ENCODE assay signal across 16 cellular contexts in the genomic region with DNA sequence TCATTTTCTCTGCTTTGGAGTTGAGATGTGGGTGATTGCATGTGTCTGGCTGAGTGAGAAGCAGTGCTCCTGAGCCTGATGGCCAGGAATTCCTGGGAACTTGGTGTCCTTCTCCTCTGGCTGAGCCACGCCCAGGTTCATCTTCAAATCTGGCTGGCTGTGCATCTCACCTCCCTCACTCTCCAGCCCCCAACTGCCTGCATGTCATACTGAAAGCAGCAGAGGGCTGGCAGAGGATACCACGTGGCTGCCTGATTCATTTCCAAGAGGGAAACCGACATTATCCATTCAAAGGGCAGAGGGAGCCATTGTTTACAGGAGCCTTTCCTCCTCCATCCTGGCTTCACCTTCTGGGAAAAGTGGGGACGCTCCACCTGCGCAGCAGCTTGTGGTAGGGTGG. TPM values are rescaled to one million over a fixed set of nuclear protein-coding genes. Genes with fewer than 3 reads are reported as not detected.
DNase-seq lines count a peak whose midpoint lies in the region; TF ChIP-seq lines count a peak whose summit lies in the region.
"Had no signal": no experiment of that assay in that cellular context is flagged by ENCODE, and none has a peak within 500 bp of the region (broad histone marks: within the 10 kb centered on the region; RNA-seq: fewer than 3 reads in every experiment).

No MANE protein-coding gene starts in this region.

- H3K4me1 ChIP-seq in SK-N-SH (ENCODE audit: control insufficient read depth in 1 of 2, insufficient read depth in 2 of 2, low read depth in 1 of 2, low read length in 1 of 2) (peaks cover 0 to 4% of the 10 kb centered on the region in 2 experiments; a peak in 2 of 4 replicates), fibroblast of lung (ENCODE audit: control insufficient read depth, extremely low read depth, insufficient read depth, low read length) (peaks cover 15% of the 10 kb centered on the region), PC-9 (replicated peaks; ENCODE audit: insufficient read depth) (peaks cover 10% of the 10 kb centered on the region)

- H3K4me3 ChIP-seq in SK-N-SH (ENCODE audit: low read depth in 2 of 2, low read length in 1 of 2) (no peak overlapping the region), fibroblast of lung (replicated peaks in 1 of 4; ENCODE audit: control extremely low read depth in 1 of 4, insufficient read depth in 1 of 4, low read depth in 3 of 4, low read length in 4 of 4) (no peak overlapping the region), PC-9 (no peak overlapping the region)
- H3K4me3 ChIP-seq: esophagus squamous epithelium had no signal

- H2AFZ ChIP-seq in SK-N-SH (ENCODE audit: low read depth) (peak overlapping the region; percentile 54; the same call in 1 of the 2 replicates), fibroblast of lung (ENCODE audit: low read length) (peak overlapping the region; percentile 77), PC-9 (no peak overlapping the region)

- no peaks in the 10 kb centered on the region for H3K79me2 ChIP-seq in SK-N-SH (ENCODE audit: insufficient read depth)
- H3K79me2 ChIP-seq in fibroblast of lung (ENCODE audit: control insufficient read depth, insufficient read depth, low read length): no peaks in the 10 kb centered on the region
- H3K79me2 ChIP-seq in PC-9 (ENCODE audit: low read depth): no peaks in the 10 kb centered on the region

- H3K4me1 Mint-ChIP-seq in activated CD4-positive, alpha-beta memory T cell treated with anti-CD3 and anti-CD28 coated beads for 36 hours (ENCODE audit: low read depth): no peaks in the 10 kb centered on the region
- H3K4me1 Mint-ChIP-seq: activated B cell treated with CpG ODN at 0.5 μM for 24 hours had no signal

- no peaks in the 10 kb centered on the region for H3K9me3 ChIP-seq in SK-N-SH
- no peaks in the 10 kb centered on the region for H3K9me3 ChIP-seq in fibroblast of lung (ENCODE audit: control insufficient read depth, insufficient read depth, low read depth, low read length)
- no peaks in the 10 kb centered on the region for H3K9me3 ChIP-seq in PC-9 (ENCODE audit: insufficient read depth, low read depth)
- H3K9me3 ChIP-seq: esophagus squamous epithelium had no signal

- H3K9ac ChIP-seq in SK-N-SH (no peak overlapping the region), fibroblast of lung (ENCODE audit: insufficient read depth, low read length) (no peak overlapping the region)

- H3K4me2 ChIP-seq in SK-N-SH (no peak overlapping the region), fibroblast of lung (ENCODE audit: extremely low read depth, insufficient read depth, low read length) (peak overlapping the region; percentile 44), PC-9 (no peak overlapping the region)

- peaks cover 13% of the 10 kb centered on the region for H3K9me3 Mint-ChIP-seq in activated CD4-positive, alpha-beta memory T cell treated with anti-CD3 and anti-CD28 coated beads for 36 hours
- H3K9me3 Mint-ChIP-seq: stimulated activated naive CD8-positive, alpha-beta T cell treated with anti-CD3 and anti-CD28 coated beads, Interleukin-15, Interleukin-2, amounts not matched to agents 100 ng/mL and 50 ng/mL, for 24 hours had no signal

- no peak for TF ChIP-seq RAD21 in SK-N-SH (IDR thresholded peaks at IDR 0.05; ENCODE audit: low read length)

- H3K27me3 Mint-ChIP-seq in activated CD4-positive, alpha-beta memory T cell treated with anti-CD3 and anti-CD28 coated beads for 36 hours: peaks cover 1% of the 10 kb centered on the region

- peak; percentile 21 for DNase-seq in H4 (ENCODE audit: low spot score)
- no peak for DNase-seq in SK-N-SH
- peak; percentile 41 to 47 for DNase-seq in fibroblast of lung (ENCODE audit: low read depth in 2 of 2)
- DNase-seq in putamen (ENCODE audit: low spot score): peak; percentile 28
- no peak for DNase-seq in PC-9
- no peak for DNase-seq in activated CD8-positive, alpha-beta memory T cell treated with anti-CD3 and anti-CD28 coated beads for 24 hours
- no peak for DNase-seq in activated CD4-positive, alpha-beta memory T cell treated with anti-CD3 and anti-CD28 coated beads for 36 hours
- DNase-seq in NCI-H345 treated with DMSO at 0.1 percent for 48 hours (lab: John Stamatoyannopoulos, UW; ENCODE audit: unreplicated experiment): no peak
- DNase-seq: activated B cell treated with CpG ODN at 0.5 μM for 24 hours; activated T-cell treated with anti-CD3 and anti-CD28 coated beads, Interleukin-2, amount 50 U/mL, for 1 hour; aorta; esophagus squamous epithelium; NCI-H524 treated with DMSO at 0.1 percent for 48 hours; SHP77 treated with DMSO at 0.1 percent for 48 hours; stimulated activated CD4-positive, alpha-beta T cell treated with anti-CD3 and anti-CD28 coated beads, Interleukin-2, amount 100 ng/mL, for 24 hours had no signal

- TF ChIP-seq CTCF in SK-N-SH (IDR thresholded peaks at IDR 0.05) (no peak), fibroblast of lung (conservative IDR thresholded peaks at IDR 0.05 in 1 of 2, IDR thresholded peaks at IDR 0.05 in 1 of 2; ENCODE audit: low read depth in 1 of 2, low read length in 2 of 2) (peak in 1 of 2 donors; percentile 10), PC-9 (conservative IDR thresholded peaks at IDR 0.05) (no peak)

- H3K9me2 ChIP-seq in SK-N-SH: no peaks in the 10 kb centered on the region
- no peaks in the 10 kb centered on the region for H3K9me2 ChIP-seq in PC-9 (ENCODE audit: insufficient read depth)

- intact Hi-C loops in PC-9 (cut with micrococcal nuclease; ENCODE audit: unreplicated experiment): no loop called here
- intact Hi-C loops in activated CD4-positive, alpha-beta memory T cell treated with anti-CD3 and anti-CD28 coated beads for 36 hours (cut with micrococcal nuclease): no loop called here

- H3K27ac ChIP-seq in SK-N-SH (ENCODE audit: low read depth in 2 of 2, low read length in 1 of 2): peak overlapping the region in 1 of 2 experiments; percentile 37; a peak in 2 of 4 replicates
- peak overlapping the region; percentile 52 for H3K27ac ChIP-seq in fibroblast of lung (ENCODE audit: insufficient read depth, low read length)
- no peak overlapping the region for H3K27ac ChIP-seq in PC-9

- no peaks in the 10 kb centered on the region for H3K27me3 ChIP-seq in SK-N-SH (ENCODE audit: insufficient read depth)
- no peaks in the 10 kb centered on the region for H3K27me3 ChIP-seq in fibroblast of lung (ENCODE audit: control insufficient read depth, insufficient read depth, low read length)
- no peaks in the 10 kb centered on the region for H3K27me3 ChIP-seq in PC-9 (ENCODE audit: insufficient read depth, low read depth)
- H3K27me3 ChIP-seq: esophagus squamous epithelium had no signal

- H3K36me3 ChIP-seq in SK-N-SH (replicated peaks in 1 of 2; ENCODE audit: control insufficient read depth in 1 of 2, insufficient read depth in 2 of 2, low read length in 1 of 2) (no peaks in the 10 kb centered on the region), fibroblast of lung (ENCODE audit: control insufficient read depth, insufficient read depth, low read length) (no peaks in the 10 kb centered on the region), PC-9 (ENCODE audit: low read depth) (no peaks in the 10 kb centered on the region)
- H3K36me3 ChIP-seq: esophagus squamous epithelium had no signal

- no peak overlapping the region for H3K27ac Mint-ChIP-seq in activated CD4-positive, alpha-beta memory T cell treated with anti-CD3 and anti-CD28 coated beads for 36 hours
- H3K27ac Mint-ChIP-seq: activated B cell treated with CpG ODN at 0.5 μM for 24 hours; stimulated activated naive CD8-positive, alpha-beta T cell treated with anti-CD3 and anti-CD28 coated beads, Interleukin-15, Interleukin-2, amounts not matched to agents 100 ng/mL and 50 ng/mL, for 24 hours had no signal

- CTCF ChIA-PET in SK-N-SH (lab: Yijun Ruan, JAX) (interaction anchor here (1.0 kb wide), 1 partner anchor 8 kb away, joined by 5 read pairs; no protein-coding TSS in a partner anchor), PC-9 (lab: Charles Lee) (no interaction called here)
- CTCF ChIA-PET in activated CD4-positive, alpha-beta memory T cell treated with anti-CD3 and anti-CD28 coated beads for 36 hours (lab: Charles Lee): no interaction called here

- H3K4me3 Mint-ChIP-seq in activated CD4-positive, alpha-beta memory T cell treated with anti-CD3 and anti-CD28 coated beads for 36 hours: no peak overlapping the region
- H3K4me3 Mint-ChIP-seq: activated B cell treated with CpG ODN at 0.5 μM for 24 hours; stimulated activated naive CD8-positive, alpha-beta T cell treated with anti-CD3 and anti-CD28 coated beads, Interleukin-15, Interleukin-2, amounts not matched to agents 100 ng/mL and 50 ng/mL, for 24 hours had no signal

- no peaks in the 10 kb centered on the region for H3F3A ChIP-seq in SK-N-SH (replicated peaks; ENCODE audit: insufficient read depth)
- H3F3A ChIP-seq in PC-9 (ENCODE audit: insufficient read depth, low read depth): peaks cover 3% of the 10 kb centered on the region

- 68% methylated on average over 5 of the region's 5 CpGs for WGBS in SK-N-SH (ENCODE audit: low lambda C conversion rate)

- POLR2A ChIA-PET in SK-N-SH (lab: Yijun Ruan, JAX) (no interaction called here), PC-9 (lab: Charles Lee; ENCODE audit: unreplicated experiment) (no interaction called here)
- POLR2A ChIA-PET in activated CD4-positive, alpha-beta memory T cell treated with anti-CD3 and anti-CD28 coated beads for 36 hours (lab: Charles Lee): no interaction called here

- H3K36me3 Mint-ChIP-seq in activated CD4-positive, alpha-beta memory T cell treated with anti-CD3 and anti-CD28 coated beads for 36 hours: no peaks in the 10 kb centered on the region

- H4K20me1 ChIP-seq in SK-N-SH (ENCODE audit: insufficient read depth) (no peaks in the 10 kb centered on the region), fibroblast of lung (ENCODE audit: control insufficient read depth, extremely low read depth, insufficient read depth, low read length) (no peaks in the 10 kb centered on the region), PC-9 (ENCODE audit: insufficient read depth) (no peaks in the 10 kb centered on the region)

- BruUV-seq in PC-9 (replicated peaks; lab: Mats Ljungman, UMichigan): no TSS peak

- TF ChIP-seq EP300 in SK-N-SH (IDR thresholded peaks at IDR 0.05; ENCODE audit: borderline replicate concordance in 1 of 2, low read depth in 1 of 2, low read length in 1 of 2): no peak

TF ChIP-seq in SK-N-SH, 30 proteins besides CTCF, POLR2A, EP300 and RAD21 (continues in another document):
- no peak for TF ChIP-seq FOSL2 (IDR thresholded peaks at IDR 0.05; ENCODE audit: borderline replicate concordance, low read depth)
- 0 out of 2 replicates have a peak, but pooled peaks have one; percentile 7 for TF ChIP-seq NFIC (IDR thresholded peaks at IDR 0.05; ENCODE audit: borderline replicate concordance)

RNA-seq across cellular contexts. Expression of a gene that starts 57.4 kb away (rescaled TPM):
- total RNA-seq in H4 (2014; rRNA removed; shearing (Covaris generic)): 10.8 and 18.4 TPM in 2 replicates
- polyA plus RNA-seq in SK-N-SH (2012; rRNA removed) (10.4 and 12.8 TPM in 2 replicates), fibroblast of lung (55.5 and 59.8 TPM in 2 replicates)
- polyA plus RNA-seq in SK-N-SH (2012; cell fraction: cytosol; rRNA removed): 14.0 and 14.4 TPM in 2 replicates
- 8.1 and 12.2 TPM in 2 replicates for polyA plus RNA-seq in SK-N-SH (2012; cell fraction: nucleus; rRNA removed)
- total RNA-seq in fibroblast of lung (48.5 and 64.7 TPM in 2 replicates), PC-9 (2021) (16.1 and 19.9 TPM in 2 replicates)
- 38.5 and 42.2 TPM in 2 replicates for polyA plus RNA-seq in fibroblast of lung (2012)
- polyA minus RNA-seq in fibroblast of lung (ENCODE audit: low replicate concordance): 11.6 and 32.8 TPM in 2 replicates
- total RNA-seq in activated CD4-positive, alpha-beta memory T cell treated with anti-CD3 and anti-CD28 coated beads for 36 hours: 10 to 100 TPM; 10.0 to 11.4 TPM

Comparison
In these comparisons a context has a peak if more than half of its experiments do, and no peak if none do; other contexts are left out.
1. DNase-seq: peak in H4 (single experiment), fibroblast of lung (2 of 2) and putamen (single experiment); none in SK-N-SH (single experiment), PC-9 (0 of 2), activated CD8-positive, alpha-beta memory T cell treated with anti-CD3 and anti-CD28 coated beads for 24 hours (single experiment), activated CD4-positive, alpha-beta memory T cell treated with anti-CD3 and anti-CD28 coated beads for 36 hours (single experiment) and NCI-H345 treated with DMSO at 0.1 percent for 48 hours (single experiment).